9 cellular contexts compared by ENCODE assay signal in the genomic region with DNA sequence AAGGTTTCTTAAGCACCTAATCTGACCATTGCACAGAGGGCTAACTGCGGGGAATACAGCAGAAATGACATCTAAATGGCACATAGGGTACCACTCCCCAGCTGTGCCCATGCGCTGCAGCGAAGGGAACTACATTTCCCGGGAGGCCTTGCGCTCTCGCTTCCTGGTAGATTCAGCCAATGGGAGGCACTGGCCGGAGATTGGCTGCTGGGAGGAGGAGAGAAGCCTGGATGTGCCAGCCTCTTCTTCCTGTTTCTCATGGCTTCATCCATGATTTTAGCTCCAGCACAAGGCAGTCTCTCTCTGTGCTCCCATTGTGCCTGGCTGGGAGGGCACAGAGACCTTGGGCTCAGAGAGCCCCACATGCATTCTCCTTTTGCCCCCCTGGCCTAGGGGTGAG.
DNase-seq lines count a peak whose midpoint lies in the region; ATAC-seq lines count a peak whose summit lies in the region.
"Had no signal": no experiment of that assay in that cellular context is flagged by ENCODE, and none has a peak within 500 bp of the region (broad histone marks: within the 10 kb centered on the region; RNA-seq: fewer than 3 reads in every experiment).

No MANE protein-coding gene starts in this region.

- H3K27ac Mint-ChIP-seq in effector memory CD8-positive, alpha-beta T cell, result no peak overlapping the region
- H3K27ac Mint-ChIP-seq: activated naive CD8-positive, alpha-beta T cell had no signal

- H3K4me1 Mint-ChIP-seq in effector memory CD8-positive, alpha-beta T cell (ENCODE audit: low read depth in 2 of 2), result peaks cover 0 to 2% of the 10 kb centered on the region in 2 donors

- H3K4me3 Mint-ChIP-seq in effector memory CD8-positive, alpha-beta T cell, result no peak overlapping the region
- H3K4me3 Mint-ChIP-seq: activated naive CD8-positive, alpha-beta T cell had no signal

- peaks cover 0 to 7% of the 10 kb centered on the region in 2 donors for H3K9me3 Mint-ChIP-seq in effector memory CD8-positive, alpha-beta T cell

- DNase-seq in C1 segment of cervical spinal cord (lab: John Stamatoyannopoulos, UW) (peak in 8 of 14 donors; percentile 1 to 45 (median 22)), RKO (ENCODE audit: low spot score) (peak; percentile 53), fibroblast of the conjunctiva (ENCODE audit: low read depth) (peak; percentile 21), pulmonary artery endothelial cell (ENCODE audit: low read depth, low spot score) (peak; percentile 39)
- no peak for DNase-seq in effector memory CD8-positive, alpha-beta T cell
- DNase-seq in activated CD4-positive, alpha-beta T cell treated with anti-CD3 and anti-CD28 coated beads, Interleukin-2, amount 50 U/mL, for 4 hours, result no peak

- H3K36me3 Mint-ChIP-seq in effector memory CD8-positive, alpha-beta T cell (ENCODE audit: insufficient read depth), result peaks cover 3% of the 10 kb centered on the region
- H3K36me3 Mint-ChIP-seq: activated naive CD8-positive, alpha-beta T cell had no signal

- ATAC-seq in HG03354 (IDR thresholded peaks at IDR 0.05; ENCODE audit: poor library complexity, severe bottlenecking, unreplicated experiment) (peak; percentile 64), HG02610 (IDR thresholded peaks at IDR 0.05; ENCODE audit: unreplicated experiment) (no peak)
- no peak for ATAC-seq in effector memory CD8-positive, alpha-beta T cell (replicated peaks)

- H3K27me3 Mint-ChIP-seq in effector memory CD8-positive, alpha-beta T cell, result peaks cover 0 to 29% of the 10 kb centered on the region in 2 donors
- H3K27me3 Mint-ChIP-seq: activated naive CD8-positive, alpha-beta T cell had no signal

Comparison
In these comparisons a context has a peak if more than half of its experiments do, and no peak if none do; other contexts are left out.
1. DNase-seq: peak in C1 segment of cervical spinal cord (8 of 14), RKO (single experiment), fibroblast of the conjunctiva (single experiment) and pulmonary artery endothelial cell (single experiment); none in effector memory CD8-positive, alpha-beta T cell (0 of 3) and activated CD4-positive, alpha-beta T cell treated with anti-CD3 and anti-CD28 coated beads, Interleukin-2, amount 50 U/mL, for 4 hours (0 of 2).